36 cellular contexts compared by ENCODE assay signal in genomic region chr18:68942230-68942629, GRCh38.
"Had no signal": no experiment of that assay in that cellular context is flagged by ENCODE, and none has a peak within 500 bp of the region (broad histone marks: within the 10 kb centered on the region; RNA-seq: fewer than 3 reads in every experiment).

No MANE protein-coding gene starts in this region.

- DNase-seq: activated CD4-positive, alpha-beta memory T cell treated with anti-CD3 and anti-CD28 coated beads, Interleukin-2, amount 10 ng/mL, durations not matched to agents 7 days and 5 days; activated CD4-positive, alpha-beta T cell treated with anti-CD3 and anti-CD28 coated beads, Interleukin-2, amount 10 ng/mL, durations not matched to agents 24 days and 14 days; activated CD4-positive, CD25-positive, alpha-beta regulatory T cell treated with anti-CD3 and anti-CD28 coated beads, Interleukin-2, amount 50 U/mL, for 72 hours; activated CD8-positive, alpha-beta memory T cell treated with anti-CD3 and anti-CD28 coated beads, Interleukin-2, amount 50 U/mL, for 48 hours; activated gamma-delta T cell; activated naive CD4-positive, alpha-beta T cell treated with anti-CD3 and anti-CD28 coated beads, Interleukin-2, amount 10 ng/mL, durations not matched to agents 7 days and 5 days; activated naive CD8-positive, alpha-beta T cell treated with anti-CD3 and anti-CD28 coated beads, Interleukin-2, amount 10 ng/mL, durations not matched to agents 7 days and 5 days; activated T-cell treated with anti-CD3 and anti-CD28 coated beads, Interleukin-2, amount 50 U/mL, for 24 hours; effector memory CD8-positive, alpha-beta T cell; heart left ventricle; lower lobe of right lung; mesenchymal stem cell; natural killer cell; ovary; sigmoid colon; small intestine; stimulated activated CD4-positive, alpha-beta T cell treated with anti-CD3 and anti-CD28 coated beads, Interleukin-1b, Interleukin-23, amount 100 ng/mL, for 48 hours; stimulated activated CD4-positive, alpha-beta T cell treated with anti-CD3 and anti-CD28 coated beads, Interleukin-4, amount 100 ng/mL, for 4 hours; stimulated activated CD8-positive, alpha-beta memory T cell treated with anti-CD3 and anti-CD28 coated beads, Interleukin-4, amount 100 ng/mL, for 48 hours; stimulated activated naive CD8-positive, alpha-beta T cell treated with anti-CD3 and anti-CD28 coated beads, Interleukin-15, amount 100 ng/mL, for 72 hours; substantia nigra; T-helper 9 cell; upper lobe of left lung; WERI-Rb-1 had no signal

- H3K4me3 ChIP-seq: ascending aorta, cardiac muscle cell, coronary artery, gastroesophageal sphincter, heart left ventricle, left lung, lower lobe of right lung, ovary, prostate gland, sigmoid colon, upper lobe of left lung, vagina had no signal

- ATAC-seq: effector memory CD8-positive, alpha-beta T cell; gastroesophageal sphincter; heart left ventricle; left lung; lower lobe of right lung; natural killer cell; stimulated activated memory B cell treated with anti-CD40 and anti-IgM and Interleukin-4, amounts not matched to agents 10 μg/mL and 1 μg/mL and 100 μg/mL, for 72 hours; stimulated activated naive CD8-positive, alpha-beta T cell treated with anti-CD3 and anti-CD28 coated beads, Interleukin-15, amount 100 ng/mL, for 72 hours had no signal

- H3K27me3 ChIP-seq: ascending aorta, cardiac muscle cell, gastroesophageal sphincter, heart left ventricle, left lung, neutrophil, ovary, sigmoid colon, upper lobe of left lung, vagina had no signal

- H3K9me3 ChIP-seq: ascending aorta, gastroesophageal sphincter, left lung, lower lobe of right lung, neutrophil, ovary, prostate gland, sigmoid colon, upper lobe of left lung, vagina had no signal

- H3K36me3 Mint-ChIP-seq: activated naive CD4-positive, alpha-beta T cell treated with anti-CD3 and anti-CD28 coated beads, Interleukin-2, amount 10 ng/mL, durations not matched to agents 7 days and 5 days; activated naive CD8-positive, alpha-beta T cell treated with anti-CD3 and anti-CD28 coated beads, Interleukin-2, amount 10 ng/mL, durations not matched to agents 7 days and 5 days; brain; natural killer cell; stimulated activated memory B cell treated with anti-CD40 and anti-IgM and Interleukin-4, amounts not matched to agents 10 μg/mL and 1 μg/mL and 100 μg/mL, for 72 hours had no signal

- H3K27ac ChIP-seq: ascending aorta, cardiac muscle cell, coronary artery, gastroesophageal sphincter, heart left ventricle, left lung, lower lobe of right lung, neutrophil, ovary, prostate gland, sigmoid colon, upper lobe of left lung, vagina, WERI-Rb-1 had no signal

- H3K9me3 Mint-ChIP-seq: activated CD4-positive, alpha-beta memory T cell treated with anti-CD3 and anti-CD28 coated beads, Interleukin-2, amount 10 ng/mL, durations not matched to agents 7 days and 5 days; activated CD4-positive, alpha-beta T cell treated with anti-CD3 and anti-CD28 coated beads, Interleukin-2, amount 10 ng/mL, durations not matched to agents 24 days and 14 days; activated naive CD4-positive, alpha-beta T cell treated with anti-CD3 and anti-CD28 coated beads, Interleukin-2, amount 10 ng/mL, durations not matched to agents 7 days and 5 days; activated naive CD8-positive, alpha-beta T cell treated with anti-CD3 and anti-CD28 coated beads, Interleukin-2, amount 10 ng/mL, durations not matched to agents 7 days and 5 days; activated T-cell treated with anti-CD3 and anti-CD28 coated beads, Interleukin-2, amount 50 U/mL, for 24 hours; effector memory CD8-positive, alpha-beta T cell; stimulated activated naive CD8-positive, alpha-beta T cell treated with anti-CD3 and anti-CD28 coated beads, Interleukin-15, amount 100 ng/mL, for 72 hours had no signal

- H3K27me3 Mint-ChIP-seq: activated CD4-positive, alpha-beta memory T cell treated with anti-CD3 and anti-CD28 coated beads, Interleukin-2, amount 10 ng/mL, durations not matched to agents 7 days and 5 days; activated CD4-positive, alpha-beta T cell treated with anti-CD3 and anti-CD28 coated beads, Interleukin-2, amount 10 ng/mL, durations not matched to agents 24 days and 14 days; activated naive CD4-positive, alpha-beta T cell treated with anti-CD3 and anti-CD28 coated beads, Interleukin-2, amount 10 ng/mL, durations not matched to agents 7 days and 5 days; activated naive CD8-positive, alpha-beta T cell treated with anti-CD3 and anti-CD28 coated beads, Interleukin-2, amount 10 ng/mL, durations not matched to agents 7 days and 5 days; activated T-cell treated with anti-CD3 and anti-CD28 coated beads, Interleukin-2, amount 50 U/mL, for 24 hours; brain; effector memory CD8-positive, alpha-beta T cell; stimulated activated memory B cell treated with anti-CD40 and anti-IgM and Interleukin-4, amounts not matched to agents 10 μg/mL and 1 μg/mL and 100 μg/mL, for 72 hours; stimulated activated naive CD8-positive, alpha-beta T cell treated with anti-CD3 and anti-CD28 coated beads, Interleukin-15, amount 100 ng/mL, for 72 hours had no signal

- H3K36me3 ChIP-seq: ascending aorta, cardiac muscle cell, gastroesophageal sphincter, heart left ventricle, left lung, lower lobe of right lung, neutrophil, ovary, prostate gland, sigmoid colon, upper lobe of left lung, vagina, WERI-Rb-1 had no signal

- FAIRE-seq: endothelial cell of umbilical vein, small intestine, TTC549 had no signal

- H3K4me1 ChIP-seq: ascending aorta, gastroesophageal sphincter, left lung, lower lobe of right lung, prostate gland, upper lobe of left lung, vagina had no signal

- H3K4me1 Mint-ChIP-seq: activated CD4-positive, alpha-beta memory T cell treated with anti-CD3 and anti-CD28 coated beads, Interleukin-2, amount 10 ng/mL, durations not matched to agents 7 days and 5 days; activated CD4-positive, alpha-beta T cell treated with anti-CD3 and anti-CD28 coated beads, Interleukin-2, amount 10 ng/mL, durations not matched to agents 24 days and 14 days; activated naive CD4-positive, alpha-beta T cell treated with anti-CD3 and anti-CD28 coated beads, Interleukin-2, amount 10 ng/mL, durations not matched to agents 7 days and 5 days; activated naive CD8-positive, alpha-beta T cell treated with anti-CD3 and anti-CD28 coated beads, Interleukin-2, amount 10 ng/mL, durations not matched to agents 7 days and 5 days; natural killer cell; stimulated activated memory B cell treated with anti-CD40 and anti-IgM and Interleukin-4, amounts not matched to agents 10 μg/mL and 1 μg/mL and 100 μg/mL, for 72 hours; stimulated activated naive CD8-positive, alpha-beta T cell treated with anti-CD3 and anti-CD28 coated beads, Interleukin-15, amount 100 ng/mL, for 72 hours had no signal

- H3K4me3 Mint-ChIP-seq: activated CD4-positive, alpha-beta memory T cell treated with anti-CD3 and anti-CD28 coated beads, Interleukin-2, amount 10 ng/mL, durations not matched to agents 7 days and 5 days; activated CD4-positive, alpha-beta T cell treated with anti-CD3 and anti-CD28 coated beads, Interleukin-2, amount 10 ng/mL, durations not matched to agents 24 days and 14 days; activated naive CD4-positive, alpha-beta T cell treated with anti-CD3 and anti-CD28 coated beads, Interleukin-2, amount 10 ng/mL, durations not matched to agents 7 days and 5 days; activated naive CD8-positive, alpha-beta T cell treated with anti-CD3 and anti-CD28 coated beads, Interleukin-2, amount 10 ng/mL, durations not matched to agents 7 days and 5 days; activated T-cell treated with anti-CD3 and anti-CD28 coated beads, Interleukin-2, amount 50 U/mL, for 24 hours; brain; effector memory CD8-positive, alpha-beta T cell; natural killer cell; stimulated activated memory B cell treated with anti-CD40 and anti-IgM and Interleukin-4, amounts not matched to agents 10 μg/mL and 1 μg/mL and 100 μg/mL, for 72 hours; stimulated activated naive CD8-positive, alpha-beta T cell treated with anti-CD3 and anti-CD28 coated beads, Interleukin-15, amount 100 ng/mL, for 72 hours had no signal

- H3K27ac Mint-ChIP-seq: activated CD4-positive, alpha-beta memory T cell treated with anti-CD3 and anti-CD28 coated beads, Interleukin-2, amount 10 ng/mL, durations not matched to agents 7 days and 5 days; activated CD4-positive, alpha-beta T cell treated with anti-CD3 and anti-CD28 coated beads, Interleukin-2, amount 10 ng/mL, durations not matched to agents 24 days and 14 days; activated naive CD4-positive, alpha-beta T cell treated with anti-CD3 and anti-CD28 coated beads, Interleukin-2, amount 10 ng/mL, durations not matched to agents 7 days and 5 days; activated naive CD8-positive, alpha-beta T cell treated with anti-CD3 and anti-CD28 coated beads, Interleukin-2, amount 10 ng/mL, durations not matched to agents 7 days and 5 days; activated T-cell treated with anti-CD3 and anti-CD28 coated beads, Interleukin-2, amount 50 U/mL, for 24 hours; brain; effector memory CD8-positive, alpha-beta T cell; natural killer cell; stimulated activated memory B cell treated with anti-CD40 and anti-IgM and Interleukin-4, amounts not matched to agents 10 μg/mL and 1 μg/mL and 100 μg/mL, for 72 hours; stimulated activated naive CD8-positive, alpha-beta T cell treated with anti-CD3 and anti-CD28 coated beads, Interleukin-15, amount 100 ng/mL, for 72 hours had no signal
